21 cellular contexts compared by ENCODE assay signal in genomic region chr11:77204792-77205466, GRCh38.
DNase-seq lines count a peak whose midpoint lies in the region; ATAC-seq and TF ChIP-seq lines count a peak whose summit lies in the region.
"Had no signal": no experiment of that assay in that cellular context is flagged by ENCODE, and none has a peak within 500 bp of the region (broad histone marks: within the 10 kb centered on the region; RNA-seq: fewer than 3 reads in every experiment).

No MANE protein-coding gene starts in this region.

- no peak overlapping the region for H2BK12ac ChIP-seq in neuronal stem cell (ENCODE audit: low read length)

- no peak overlapping the region for H4K91ac ChIP-seq in neuronal stem cell (ENCODE audit: low read depth, low read length, poor library complexity)

- peak overlapping the region; percentile 60 for H3K23ac ChIP-seq in neuronal stem cell (ENCODE audit: low read depth, low read length, poor library complexity)

- no peaks in the 10 kb centered on the region for H3K9me3 ChIP-seq in HEK293 (ENCODE audit: control insufficient read depth, insufficient read depth, low read depth, low read length)
- H3K9me3 ChIP-seq in neuronal stem cell (replicated peaks in 1 of 2; ENCODE audit: control insufficient read depth in 2 of 2, insufficient read depth in 1 of 2, low read depth in 1 of 2, low read length in 2 of 2) = peaks cover 0 to 2% of the 10 kb centered on the region in 2 donors

- no CpG with 5 or more reads among the region's 11 CpGs for WGBS in neuronal stem cell (ENCODE audit: extremely low coverage in 2 of 2, insufficient read length in 2 of 2, insufficient replicate concordance in 1 of 2), 2 donors

- peak overlapping the region; percentile 35 for H2BK5ac ChIP-seq in neuronal stem cell (ENCODE audit: low read length)

- H3K27ac ChIP-seq in HEK293 (ENCODE audit: extremely low read depth, low read depth, low read length) = no peak overlapping the region
- H3K27ac ChIP-seq in neuronal stem cell (replicated peaks; ENCODE audit: low read length) = no peak overlapping the region
- H3K27ac ChIP-seq: SK-N-MC had no signal

- H2AFZ ChIP-seq in neuronal stem cell (ENCODE audit: low read length) = no peak overlapping the region

- H3K4me3 ChIP-seq in HEK293 (ENCODE audit: low read depth, low read length) (no peak overlapping the region), neuronal stem cell (ENCODE audit: low read length in 2 of 2) (no peak overlapping the region)
- H3K4me3 ChIP-seq: SK-N-MC had no signal

- no peaks in the 10 kb centered on the region for H3K36me3 Mint-ChIP-seq in activated CD4-positive, alpha-beta memory T cell treated with anti-CD3 and anti-CD28 coated beads for 36 hours
- no peaks in the 10 kb centered on the region for H3K36me3 Mint-ChIP-seq in activated CD4-positive, alpha-beta memory T cell treated with anti-CD3 and anti-CD28 coated beads, Interleukin-2, amount 10 ng/mL, durations not matched to agents 7 days and 5 days (ENCODE audit: low read depth)
- H3K36me3 Mint-ChIP-seq: CD4-positive, alpha-beta memory T cell had no signal

- no peak for TF ChIP-seq CTCF in HEK293 (tag by site-specific recombination; IDR thresholded peaks at IDR 0.05)

- no peaks in the 10 kb centered on the region for H3K79me1 ChIP-seq in neuronal stem cell (ENCODE audit: low read depth, low read length)

- H3K9ac ChIP-seq in neuronal stem cell (ENCODE audit: low read depth, low read length, poor library complexity) = no peak overlapping the region

- no peak overlapping the region for H4K8ac ChIP-seq in neuronal stem cell (ENCODE audit: low read depth, low read length)

- H3K14ac ChIP-seq in neuronal stem cell (ENCODE audit: low read length) = no peak overlapping the region

- H3K27me3 ChIP-seq in neuronal stem cell (ENCODE audit: control insufficient read depth in 3 of 3, insufficient read depth in 3 of 3, low read depth in 1 of 3, low read length in 3 of 3) = peaks cover 0 to 5% (median 3%) of the 10 kb centered on the region in 3 experiments

- H3K27me3 Mint-ChIP-seq in activated CD4-positive, alpha-beta memory T cell treated with anti-CD3 and anti-CD28 coated beads for 36 hours = no peaks in the 10 kb centered on the region
- no peaks in the 10 kb centered on the region for H3K27me3 Mint-ChIP-seq in activated CD4-positive, alpha-beta memory T cell treated with anti-CD3 and anti-CD28 coated beads, Interleukin-2, amount 10 ng/mL, durations not matched to agents 7 days and 5 days
- H3K27me3 Mint-ChIP-seq: CD4-positive, alpha-beta memory T cell had no signal

- no peak overlapping the region for H3K4ac ChIP-seq in neuronal stem cell (ENCODE audit: low read length)

- CTCF ChIA-PET in activated CD4-positive, alpha-beta memory T cell treated with anti-CD3 and anti-CD28 coated beads for 36 hours (lab: Charles Lee) = interaction anchor here (1.4 to 1.8 kb wide), 2 partner anchors 16 to 78 kb away, joined by 5 read pairs; no protein-coding TSS in a partner anchor
- CTCF ChIA-PET in activated CD4-positive, alpha-beta memory T cell treated with anti-CD3 and anti-CD28 coated beads, Interleukin-2, amount 10 ng/mL, durations not matched to agents 7 days and 5 days (lab: Charles Lee) = interaction anchor here (1.4 kb wide), 1 partner anchor 343 kb away, joined by 3 read pairs; no protein-coding TSS in a partner anchor
- CTCF ChIA-PET in HEK293 (lab: Yijun Ruan, JAX) = interaction anchor here (0.9 to 3.1 kb wide), 5 partner anchors 10 to 343 kb away, joined by 3 to 14 read pairs (median 4); no protein-coding TSS in a partner anchor

- POLR2A ChIA-PET in activated CD4-positive, alpha-beta memory T cell treated with anti-CD3 and anti-CD28 coated beads for 36 hours (lab: Charles Lee) = no interaction called here
- POLR2A ChIA-PET in activated CD4-positive, alpha-beta memory T cell treated with anti-CD3 and anti-CD28 coated beads, Interleukin-2, amount 10 ng/mL, durations not matched to agents 7 days and 5 days (lab: Charles Lee) = no interaction called here
- POLR2A ChIA-PET in HEK293 (lab: Yijun Ruan, JAX) = interaction anchor here (2.2 kb wide), 1 partner anchor 9 kb away, joined by 5 read pairs; no protein-coding TSS in a partner anchor

- peak overlapping the region; percentile 51 for H2AK5ac ChIP-seq in neuronal stem cell (ENCODE audit: low read depth, low read length)

- no peak overlapping the region for H3K4me3 Mint-ChIP-seq in activated CD4-positive, alpha-beta memory T cell treated with anti-CD3 and anti-CD28 coated beads for 36 hours
- H3K4me3 Mint-ChIP-seq in activated CD4-positive, alpha-beta memory T cell treated with anti-CD3 and anti-CD28 coated beads, Interleukin-2, amount 10 ng/mL, durations not matched to agents 7 days and 5 days = no peak overlapping the region
- H3K4me3 Mint-ChIP-seq: CD4-positive, alpha-beta memory T cell had no signal

- peak; percentile 5 for DNase-seq in activated CD4-positive, alpha-beta memory T cell treated with anti-CD3 and anti-CD28 coated beads for 36 hours
- DNase-seq in activated CD4-positive, alpha-beta memory T cell treated with anti-CD3 and anti-CD28 coated beads, Interleukin-2, amount 10 ng/mL, durations not matched to agents 7 days and 5 days = no peak
- DNase-seq in neuronal stem cell (ENCODE audit: low spot score) = no peak
- peak; percentile 29 for DNase-seq in ureter (ENCODE audit: low spot score)
- DNase-seq in anterior cingulate cortex (lab: John Stamatoyannopoulos, UW) = no peak
- DNase-seq: C1 segment of cervical spinal cord; CD4-positive, alpha-beta memory T cell; COR-L47; DMS53; Kasumi-1; MV-4-11; NCI-H1105; NCI-H1436 treated with DMSO at 0.1 percent for 48 hours; NCI-H187 treated with DMSO at 0.1 percent for 48 hours; NCI-H524 treated with DMSO at 0.1 percent for 48 hours; NCI-H774; SIG-M5 had no signal

- intact Hi-C loops in activated CD4-positive, alpha-beta memory T cell treated with anti-CD3 and anti-CD28 coated beads for 36 hours (cut with micrococcal nuclease) = no loop called here

- H3K36me3 ChIP-seq in HEK293 (ENCODE audit: control insufficient read depth in 2 of 2, insufficient read depth in 1 of 2, low read length in 2 of 2) (no peaks in the 10 kb centered on the region), neuronal stem cell (replicated peaks in 1 of 2; ENCODE audit: control insufficient read depth in 2 of 2, insufficient read depth in 2 of 2, low read length in 2 of 2) (no peaks in the 10 kb centered on the region)

- H3K27ac Mint-ChIP-seq in activated CD4-positive, alpha-beta memory T cell treated with anti-CD3 and anti-CD28 coated beads for 36 hours = no peak overlapping the region
- H3K27ac Mint-ChIP-seq in activated CD4-positive, alpha-beta memory T cell treated with anti-CD3 and anti-CD28 coated beads, Interleukin-2, amount 10 ng/mL, durations not matched to agents 7 days and 5 days = no peak overlapping the region
- H3K27ac Mint-ChIP-seq: CD4-positive, alpha-beta memory T cell had no signal

- no peaks in the 10 kb centered on the region for H3K4me1 ChIP-seq in HEK293 (ENCODE audit: control insufficient read depth, insufficient read depth, low read length)
- H3K4me1 ChIP-seq in neuronal stem cell (ENCODE audit: control insufficient read depth in 2 of 2, insufficient read depth in 1 of 2, low read depth in 1 of 2, low read length in 2 of 2) = no peaks in the 10 kb centered on the region

- H2BK15ac ChIP-seq in neuronal stem cell (ENCODE audit: low read length) = no peak overlapping the region

- H3K18ac ChIP-seq in neuronal stem cell (ENCODE audit: low read length) = peak overlapping the region; percentile 68

- no peaks in the 10 kb centered on the region for H3K4me1 Mint-ChIP-seq in activated CD4-positive, alpha-beta memory T cell treated with anti-CD3 and anti-CD28 coated beads for 36 hours (ENCODE audit: low read depth)
- H3K4me1 Mint-ChIP-seq in activated CD4-positive, alpha-beta memory T cell treated with anti-CD3 and anti-CD28 coated beads, Interleukin-2, amount 10 ng/mL, durations not matched to agents 7 days and 5 days = no peaks in the 10 kb centered on the region
- H3K4me1 Mint-ChIP-seq: CD4-positive, alpha-beta memory T cell had no signal

- H2BK120ac ChIP-seq in neuronal stem cell (ENCODE audit: low read depth, low read length) = no peak overlapping the region

- ATAC-seq in GM18519 (IDR thresholded peaks at IDR 0.05; ENCODE audit: low FRiP score, unreplicated experiment) (no peak), GM19463 (IDR thresholded peaks at IDR 0.05; ENCODE audit: unreplicated experiment) (no peak)

- no peaks in the 10 kb centered on the region for H3K9me3 Mint-ChIP-seq in activated CD4-positive, alpha-beta memory T cell treated with anti-CD3 and anti-CD28 coated beads for 36 hours
- no peaks in the 10 kb centered on the region for H3K9me3 Mint-ChIP-seq in activated CD4-positive, alpha-beta memory T cell treated with anti-CD3 and anti-CD28 coated beads, Interleukin-2, amount 10 ng/mL, durations not matched to agents 7 days and 5 days

- H3K4me2 ChIP-seq in neuronal stem cell (ENCODE audit: insufficient read depth, low read length, poor library complexity, severe bottlenecking) = no peak overlapping the region

TF ChIP-seq in HEK293, 187 proteins besides CTCF, POLR2A, EP300 and RAD21:
- 0 out of 2 replicates have a peak, but pooled peaks have one; percentile 70 for TF ChIP-seq GLI4 (tag by site-specific recombination; IDR thresholded peaks at IDR 0.05)
- TF ChIP-seq ZNF600 (tag by site-specific recombination; IDR thresholded peaks at IDR 0.05) = no peak

Comparison
In these comparisons a context has a peak if more than half of its experiments do, and no peak if none do; other contexts are left out.
1. DNase-seq: peak in activated CD4-positive, alpha-beta memory T cell treated with anti-CD3 and anti-CD28 coated beads for 36 hours (single experiment) and ureter (single experiment); none in activated CD4-positive, alpha-beta memory T cell treated with anti-CD3 and anti-CD28 coated beads, Interleukin-2, amount 10 ng/mL, durations not matched to agents 7 days and 5 days (single experiment), neuronal stem cell (single experiment) and anterior cingulate cortex (0 of 58).